Comparison of ENCODE assay signal across 8 cellular contexts in the genomic region with DNA sequence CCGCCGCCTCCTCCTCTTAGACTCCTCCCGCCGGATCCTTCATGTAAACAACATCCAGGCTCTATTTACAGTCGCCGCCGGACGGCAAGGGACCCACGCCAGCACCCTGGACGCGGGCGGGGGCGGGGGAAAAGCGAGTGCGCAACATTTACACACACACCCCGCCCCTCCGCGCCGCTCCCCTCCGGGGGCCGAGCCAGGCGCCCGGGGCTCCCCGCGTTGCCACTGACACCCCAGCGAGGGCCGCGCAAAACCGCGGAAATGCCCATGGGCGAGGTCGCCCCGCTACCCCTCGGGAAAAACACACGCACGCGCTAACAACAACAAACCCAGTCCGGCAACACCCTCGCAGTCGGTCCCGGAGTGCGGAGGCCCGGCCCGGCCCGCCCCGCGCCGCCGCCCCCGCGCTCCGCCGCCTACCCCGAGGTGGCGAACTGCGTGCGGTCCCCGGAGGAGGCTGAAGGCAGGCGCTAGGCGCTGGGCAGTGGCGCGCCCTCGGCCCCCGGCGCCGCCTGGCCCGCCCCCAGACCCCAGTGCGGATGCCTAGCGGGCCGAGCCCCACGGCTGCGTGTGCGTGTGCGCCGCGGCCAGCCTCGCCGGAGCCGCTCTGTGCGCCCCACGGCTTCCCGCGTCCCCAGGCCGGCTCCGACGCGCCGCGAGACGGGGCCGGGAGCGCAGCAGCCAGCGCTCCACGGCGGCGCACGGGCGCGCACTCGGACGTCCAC.
DNase-seq lines count a peak whose midpoint lies in the region; ATAC-seq and TF ChIP-seq lines count a peak whose summit lies in the region.

No MANE protein-coding gene starts in this region.

- H3K27me3 ChIP-seq in esophagus muscularis mucosa (no peaks in the 10 kb centered on the region), muscle layer of colon (ENCODE audit: control insufficient read depth in 1 of 2, insufficient read depth in 2 of 2, low read length in 2 of 2) (no peaks in the 10 kb centered on the region)

- H3K36me3 ChIP-seq in OCI-LY7 (ENCODE audit: insufficient read depth, low read length) (no peaks in the 10 kb centered on the region), esophagus muscularis mucosa (peaks cover 0 to 6% (median 0%) of the 10 kb centered on the region in 4 donors), muscle layer of colon (ENCODE audit: insufficient read depth, low read length) (no peaks in the 10 kb centered on the region)

- BruUV-seq in OCI-LY7 (replicated peaks; lab: Mats Ljungman, UMichigan), result no TSS peak

- H3K9me2 ChIP-seq in OCI-LY7 (ENCODE audit: insufficient read depth, low read length), result no peaks in the 10 kb centered on the region

- H3K27ac ChIP-seq in OCI-LY7 (ENCODE audit: low read depth, low read length, poor library complexity, severe bottlenecking) (no peak overlapping the region), esophagus muscularis mucosa (replicated peaks in 1 of 4) (peak overlapping the region; percentile 98 to 100 (median 99)), muscle layer of colon (ENCODE audit: low read depth, low read length) (peak overlapping the region; percentile 96)

- DNase-seq in NCI-H748 (lab: John Stamatoyannopoulos, UW; ENCODE audit: unreplicated experiment) (peak; percentile 67), NCI-H748 treated with DMSO at 0.1 percent for 48 hours (lab: John Stamatoyannopoulos, UW) (no peak), OCI-LY7 (ENCODE audit: low spot score) (peak; percentile 60), esophagus muscularis mucosa (ENCODE audit: extremely low spot score) (peak; percentile 98)
- peak; percentile 80 for DNase-seq in activated T-cell treated with anti-CD3 and anti-CD28 coated beads, Interleukin-2, amount 50 U/mL, for 48 hours
- DNase-seq in stimulated activated CD8-positive, alpha-beta memory T cell treated with anti-CD3 and anti-CD28 coated beads, Interleukin-7, amount 100 ng/mL, for 1 hour (ENCODE audit: low read depth in 2 of 2), result peak; percentile 45

- POLR2A ChIA-PET in OCI-LY7 (lab: Charles Lee), result interaction anchor here (1.0 to 1.4 kb wide), 2 partner anchors 8 to 11 kb away, joined by 4 to 5 read pairs; no protein-coding TSS in a partner anchor

- CTCF ChIA-PET in OCI-LY7 (lab: Charles Lee; ENCODE audit: unreplicated experiment), result no interaction called here

- H3K4me1 ChIP-seq in OCI-LY7 (ENCODE audit: insufficient read depth, low read length, poor library complexity, severe bottlenecking) (peaks cover 32% of the 10 kb centered on the region), esophagus muscularis mucosa (peaks cover 27 to 52% (median 48%) of the 10 kb centered on the region in 4 donors), muscle layer of colon (ENCODE audit: insufficient read depth, low read length) (peaks cover 37% of the 10 kb centered on the region)

- no peaks in the 10 kb centered on the region for H3K79me2 ChIP-seq in OCI-LY7 (ENCODE audit: insufficient read depth, low read depth, low read length)

- no peak for TF ChIP-seq CTCF in OCI-LY7 (conservative IDR thresholded peaks at IDR 0.05; ENCODE audit: low read length)
- no peak for TF ChIP-seq CTCF in esophagus muscularis mucosa (IDR thresholded peaks at IDR 0.05)

- TF ChIP-seq POLR2A in esophagus muscularis mucosa (IDR thresholded peaks at IDR 0.05; ENCODE audit: low read depth), result peak; percentile 90

- WGBS in esophagus muscularis mucosa, result under 1% methylated on average over 33 of the region's 101 CpGs

- H4K20me1 ChIP-seq in OCI-LY7 (ENCODE audit: insufficient read depth, low read length), result no peaks in the 10 kb centered on the region

- peak overlapping the region; percentile 71 for H2AFZ ChIP-seq in OCI-LY7 (ENCODE audit: low read length)

- peak overlapping the region; percentile 85 for H3K4me3 ChIP-seq in OCI-LY7 (ENCODE audit: low read depth, low read length, poor library complexity, severe bottlenecking)
- peak overlapping the region; percentile 83 to 95 (median 90) for H3K4me3 ChIP-seq in esophagus muscularis mucosa
- H3K4me3 ChIP-seq in muscle layer of colon (ENCODE audit: low read depth in 1 of 2, low read length in 2 of 2), result peak overlapping the region; percentile 73 to 80

- intact Hi-C loops in OCI-LY7 (cut with micrococcal nuclease; ENCODE audit: unreplicated experiment), result loop anchor here (2.0 to 5.0 kb wide), 5 partner anchors 22 to 355 kb away; a partner anchor contains a TSS
- intact Hi-C loops in esophagus muscularis mucosa (cut with DNase I), result loop anchor here (5.0 kb wide), 3 partner anchors 65 to 100 kb away; a partner anchor contains a TSS

- peak; percentile 51 for ATAC-seq in HG03175 (IDR thresholded peaks at IDR 0.05; ENCODE audit: unreplicated experiment)

- H3K9me3 ChIP-seq in OCI-LY7 (ENCODE audit: low read length), result no peaks in the 10 kb centered on the region
- H3K9me3 ChIP-seq in esophagus muscularis mucosa, result no peaks in the 10 kb centered on the region
- no peaks in the 10 kb centered on the region for H3K9me3 ChIP-seq in muscle layer of colon (ENCODE audit: low read length)

- H3K9ac ChIP-seq in muscle layer of colon (ENCODE audit: low read length), result peak overlapping the region; percentile 28

- no peak for TF ChIP-seq EP300 in esophagus muscularis mucosa (IDR thresholded peaks at IDR 0.05)

- peak overlapping the region; percentile 69 for H3K4me2 ChIP-seq in OCI-LY7 (ENCODE audit: low read length)
